12 cellular contexts compared by ENCODE assay signal in genomic region chr7:38673795-38674194, GRCh38. TPM values are rescaled to one million over a fixed set of nuclear protein-coding genes. Genes with fewer than 3 reads are reported as not detected.
DNase-seq lines count a peak whose midpoint lies in the region; ATAC-seq and TF ChIP-seq lines count a peak whose summit lies in the region.
"Had no signal": no experiment of that assay in that cellular context is flagged by ENCODE, and none has a peak within 500 bp of the region (broad histone marks: within the 10 kb centered on the region; RNA-seq: fewer than 3 reads in every experiment).

No MANE protein-coding gene starts in this region.

- no peaks in the 10 kb centered on the region for H3K9me3 ChIP-seq in OCI-LY3 (ENCODE audit: insufficient read depth, low read length)
- no peaks in the 10 kb centered on the region for H3K9me3 ChIP-seq in skeletal muscle satellite cell (replicated peaks; ENCODE audit: low read length)

- ATAC-seq in activated CD8-positive, alpha-beta T cell treated with anti-CD3 and anti-CD28 coated beads, Interleukin-2, amount 10 ng/mL, durations not matched to agents 7 days and 5 days, result no peak
- ATAC-seq in GM19463 (IDR thresholded peaks at IDR 0.05; ENCODE audit: unreplicated experiment), result no peak
- ATAC-seq: HCT116; natural killer cell treated with Interleukin-12 subunit alpha and Interleukin-12 subunit beta and Interleukin-15 and Interleukin-18, amount 100 ng/mL, for 72 hours had no signal

- H2AFZ ChIP-seq in OCI-LY3 (ENCODE audit: low read depth, low read length), result no peak overlapping the region

- CTCF ChIA-PET in activated CD8-positive, alpha-beta T cell treated with anti-CD3 and anti-CD28 coated beads, Interleukin-2, amount 10 ng/mL, durations not matched to agents 7 days and 5 days (lab: Charles Lee), result no interaction called here

- H3K4me1 ChIP-seq in OCI-LY3 (ENCODE audit: low read length) (peaks cover 51% of the 10 kb centered on the region), skeletal muscle satellite cell (ENCODE audit: control insufficient read depth, insufficient read depth, low read length) (peaks cover 14% of the 10 kb centered on the region)

- H3K27ac Mint-ChIP-seq in activated CD8-positive, alpha-beta T cell treated with anti-CD3 and anti-CD28 coated beads, Interleukin-2, amount 10 ng/mL, durations not matched to agents 7 days and 5 days, result no peak overlapping the region
- H3K27ac Mint-ChIP-seq: natural killer cell treated with Interleukin-12 subunit alpha and Interleukin-12 subunit beta and Interleukin-15 and Interleukin-18, amount 100 ng/mL, for 72 hours had no signal

- H3K4me2 ChIP-seq in OCI-LY3 (ENCODE audit: low read length), result peak overlapping the region; percentile 41; the same call in 1 of the 2 replicates
- peak overlapping the region; percentile 34 for H3K4me2 ChIP-seq in skeletal muscle satellite cell (ENCODE audit: low read length)

- H3K36me3 Mint-ChIP-seq in activated CD8-positive, alpha-beta T cell treated with anti-CD3 and anti-CD28 coated beads, Interleukin-2, amount 10 ng/mL, durations not matched to agents 7 days and 5 days (ENCODE audit: low read depth), result no peaks in the 10 kb centered on the region
- H3K36me3 Mint-ChIP-seq: natural killer cell treated with Interleukin-12 subunit alpha and Interleukin-12 subunit beta and Interleukin-15 and Interleukin-18, amount 100 ng/mL, for 72 hours had no signal

- peaks cover 6% of the 10 kb centered on the region for H3K27me3 Mint-ChIP-seq in activated CD8-positive, alpha-beta T cell treated with anti-CD3 and anti-CD28 coated beads, Interleukin-2, amount 10 ng/mL, durations not matched to agents 7 days and 5 days (ENCODE audit: low read depth)

- H3K9me3 Mint-ChIP-seq in activated CD8-positive, alpha-beta T cell treated with anti-CD3 and anti-CD28 coated beads, Interleukin-2, amount 10 ng/mL, durations not matched to agents 7 days and 5 days (ENCODE audit: insufficient read depth), result no peaks in the 10 kb centered on the region
- H3K9me3 Mint-ChIP-seq: natural killer cell treated with Interleukin-12 subunit alpha and Interleukin-12 subunit beta and Interleukin-15 and Interleukin-18, amount 100 ng/mL, for 72 hours had no signal

- POLR2A ChIA-PET in activated CD8-positive, alpha-beta T cell treated with anti-CD3 and anti-CD28 coated beads, Interleukin-2, amount 10 ng/mL, durations not matched to agents 7 days and 5 days (lab: Charles Lee), result no interaction called here

- H3K79me2 ChIP-seq in OCI-LY3 (ENCODE audit: low read length), result no peaks in the 10 kb centered on the region

- H4K20me1 ChIP-seq in OCI-LY3 (ENCODE audit: insufficient read depth, low read length), result no peaks in the 10 kb centered on the region

- TF ChIP-seq CTCF in OCI-LY3 (IDR thresholded peaks at IDR 0.05; ENCODE audit: low read depth, low read length) (no peak), fibroblast of the aortic adventitia (IDR thresholded peaks at IDR 0.05; ENCODE audit: insufficient read depth, low read length) (no peak)

- DNase-seq in HCEC 1CT (peak; percentile 93), fibroblast of the aortic adventitia (ENCODE audit: low read depth) (peak; percentile 93), globus pallidus (ENCODE audit: low spot score) (no peak)
- no peak for DNase-seq in activated CD8-positive, alpha-beta T cell treated with anti-CD3 and anti-CD28 coated beads, Interleukin-2, amount 10 ng/mL, durations not matched to agents 7 days and 5 days
- DNase-seq: MM.1S; stimulated activated CD4-positive, alpha-beta T cell treated with anti-CD3 and anti-CD28 coated beads, Interleukin-12 subunit alpha, Interleukin-12 subunit beta, amount 100 ng/mL, for 4 hours had no signal

- H3K9ac ChIP-seq in OCI-LY3 (ENCODE audit: low read length) (no peak overlapping the region), skeletal muscle satellite cell (ENCODE audit: low read depth, low read length) (no peak overlapping the region)

- H3K4me3 Mint-ChIP-seq in activated CD8-positive, alpha-beta T cell treated with anti-CD3 and anti-CD28 coated beads, Interleukin-2, amount 10 ng/mL, durations not matched to agents 7 days and 5 days, result no peak overlapping the region
- H3K4me3 Mint-ChIP-seq: natural killer cell treated with Interleukin-12 subunit alpha and Interleukin-12 subunit beta and Interleukin-15 and Interleukin-18, amount 100 ng/mL, for 72 hours had no signal

- H3K27ac ChIP-seq in OCI-LY3 (ENCODE audit: low read length), result no peak overlapping the region
- H3K27ac ChIP-seq: VCaP had no signal

- H3K27me3 ChIP-seq in OCI-LY3 (ENCODE audit: low read depth, low read length) (no peaks in the 10 kb centered on the region), skeletal muscle satellite cell (ENCODE audit: control insufficient read depth, insufficient read depth, low read length) (no peaks in the 10 kb centered on the region)

- H3K4me3 ChIP-seq in OCI-LY3 (ENCODE audit: low read length) (no peak overlapping the region), fibroblast of the aortic adventitia (ENCODE audit: low read depth, low read length) (no peak overlapping the region), skeletal muscle satellite cell (ENCODE audit: low read length) (no peak overlapping the region)

- H3K36me3 ChIP-seq in OCI-LY3 (replicated peaks; ENCODE audit: low read depth, low read length) (no peaks in the 10 kb centered on the region), skeletal muscle satellite cell (ENCODE audit: insufficient read depth, low read length) (no peaks in the 10 kb centered on the region)

- no peaks in the 10 kb centered on the region for H3K4me1 Mint-ChIP-seq in activated CD8-positive, alpha-beta T cell treated with anti-CD3 and anti-CD28 coated beads, Interleukin-2, amount 10 ng/mL, durations not matched to agents 7 days and 5 days (ENCODE audit: low read depth)

RNA-seq across cellular contexts. Expression of gene AMPH, which starts 42.6 kb away (rescaled TPM):
- total RNA-seq in fibroblast of the aortic adventitia (ENCODE audit: low replicate concordance), result 2.4 and 3.2 TPM in 2 replicates
- total RNA-seq in skeletal muscle satellite cell (2012; rRNA removed), result 1.3 and 1.5 TPM in 2 replicates
- not detected for total RNA-seq in activated CD8-positive, alpha-beta T cell treated with anti-CD3 and anti-CD28 coated beads, Interleukin-2, amount 10 ng/mL, durations not matched to agents 7 days and 5 days
- total RNA-seq: natural killer cell treated with Interleukin-12 subunit alpha and Interleukin-12 subunit beta and Interleukin-15 and Interleukin-18, amount 100 ng/mL, for 72 hours had no signal

Comparison
In these comparisons a context has a peak if more than half of its experiments do, and no peak if none do; other contexts are left out.
1. DNase-seq: peak in HCEC 1CT (single experiment) and fibroblast of the aortic adventitia (single experiment); none in globus pallidus (single experiment) and activated CD8-positive, alpha-beta T cell treated with anti-CD3 and anti-CD28 coated beads, Interleukin-2, amount 10 ng/mL, durations not matched to agents 7 days and 5 days (single experiment).